ENCODE assay signal across 15 cellular contexts in genomic region chr3:53700441-53700840, GRCh38.
A peak's percentile ranks its signal among the peaks of the same experiment; 100 is the strongest.
DNase-seq lines count a peak whose midpoint lies in the region; ATAC-seq and TF ChIP-seq lines count a peak whose summit lies in the region.
"Had no signal": no experiment of that assay in that cellular context is flagged by ENCODE, and none has a peak within 500 bp of the region (broad histone marks: within the 10 kb centered on the region; RNA-seq: fewer than 3 reads in every experiment).

No MANE protein-coding gene starts in this region.

- 77% methylated on average over 4 of the region's 4 CpGs for WGBS in esophagus muscularis mucosa

- H3K79me2 ChIP-seq in MM.1S (ENCODE audit: low read length) = no peaks in the 10 kb centered on the region

- H3K4me2 ChIP-seq in MM.1S (ENCODE audit: low read depth, low read length) = peak overlapping the region; percentile 40
- H3K4me2 ChIP-seq: GM23338 had no signal

- no peak for TF ChIP-seq EP300 in esophagus muscularis mucosa (IDR thresholded peaks at IDR 0.05)

- H3K27ac ChIP-seq in HL-60 (replicated peaks) (peak overlapping the region; percentile 67), MM.1S (ENCODE audit: low read length) (peak overlapping the region; percentile 21; the same call in 1 of the 2 replicates), esophagus muscularis mucosa (replicated peaks in 1 of 4) (no peak overlapping the region)

- H3K4me1 ChIP-seq in MM.1S (ENCODE audit: low read length) (peaks cover 42% of the 10 kb centered on the region), esophagus muscularis mucosa (no peaks in the 10 kb centered on the region)

- DNase-seq in HL-60 (ENCODE audit: low read depth in 1 of 2, low spot score in 1 of 2) (no peak), MM.1S (peak; percentile 82), esophagus muscularis mucosa (ENCODE audit: extremely low spot score) (peak; percentile 39), MG63 (no peak)
- DNase-seq: C1 segment of cervical spinal cord; Calu3; CD4-positive, alpha-beta memory T cell; COR-L47; DMS153; DND-41; H9 had no signal

- H3K9ac ChIP-seq in MM.1S (ENCODE audit: low read length) = no peak overlapping the region

- no peaks in the 10 kb centered on the region for H3K36me3 ChIP-seq in MM.1S (replicated peaks; ENCODE audit: insufficient read depth, low read length)
- no peaks in the 10 kb centered on the region for H3K36me3 ChIP-seq in esophagus muscularis mucosa
- no peaks in the 10 kb centered on the region for H3K36me3 ChIP-seq in MG63

- no peaks in the 10 kb centered on the region for H4K20me1 ChIP-seq in MM.1S (ENCODE audit: insufficient read depth, low read length)

- H3K9me2 ChIP-seq in MM.1S (replicated peaks; ENCODE audit: insufficient read depth, low read length) = no peaks in the 10 kb centered on the region

- no peak overlapping the region for H3K4me3 ChIP-seq in HL-60 (replicated peaks; ENCODE audit: insufficient read depth, low read length)
- no peak overlapping the region for H3K4me3 ChIP-seq in MM.1S (ENCODE audit: low read length)
- no peak overlapping the region for H3K4me3 ChIP-seq in esophagus muscularis mucosa
- H3K4me3 ChIP-seq in MG63 = no peak overlapping the region
- H3K4me3 ChIP-seq: GM23338 had no signal

- H3K9me3 ChIP-seq in MM.1S (replicated peaks; ENCODE audit: insufficient read depth, low read length) (no peaks in the 10 kb centered on the region), esophagus muscularis mucosa (no peaks in the 10 kb centered on the region), MG63 (no peaks in the 10 kb centered on the region)

- peaks cover 16% of the 10 kb centered on the region for H3F3A ChIP-seq in MM.1S (ENCODE audit: insufficient read depth, low read length)

- no peak for TF ChIP-seq CTCF in HL-60 (IDR thresholded peaks at IDR 0.05; ENCODE audit: insufficient read depth, low read length)
- TF ChIP-seq CTCF in MM.1S (IDR thresholded peaks at IDR 0.05; ENCODE audit: low read length) = no peak
- no peak for TF ChIP-seq CTCF in esophagus muscularis mucosa (IDR thresholded peaks at IDR 0.05)

- intact Hi-C loops in esophagus muscularis mucosa (cut with DNase I) = no loop called here

- H3K27me3 ChIP-seq in HL-60 (ENCODE audit: insufficient read depth, poor library complexity, severe bottlenecking) (no peaks in the 10 kb centered on the region), MM.1S (replicated peaks; ENCODE audit: insufficient read depth, low read length) (no peaks in the 10 kb centered on the region), esophagus muscularis mucosa (no peaks in the 10 kb centered on the region), MG63 (no peaks in the 10 kb centered on the region)

- ATAC-seq in GM21528 (IDR thresholded peaks at IDR 0.05; ENCODE audit: low FRiP score, unreplicated experiment) = no peak
- no peak for ATAC-seq in HG02623 (IDR thresholded peaks at IDR 0.05; ENCODE audit: unreplicated experiment)
- ATAC-seq: GM23338, HCT116 had no signal

- no peak overlapping the region for H2AFZ ChIP-seq in MM.1S (ENCODE audit: low read length)
- H2AFZ ChIP-seq: GM23338 had no signal

- TF ChIP-seq POLR2A in esophagus muscularis mucosa (IDR thresholded peaks at IDR 0.05; ENCODE audit: low read depth) = no peak

Comparison
In these comparisons a context has a peak if more than half of its experiments do, and no peak if none do; other contexts are left out.
1. DNase-seq: peak in MM.1S (single experiment) and esophagus muscularis mucosa (single experiment); none in HL-60 (0 of 2) and MG63 (single experiment).
2. H3K27ac ChIP-seq: peak in HL-60 (single experiment) and MM.1S (single experiment); none in esophagus muscularis mucosa (0 of 4).